Comparison of ENCODE assay signal across 1 cellular context in the genomic region with DNA sequence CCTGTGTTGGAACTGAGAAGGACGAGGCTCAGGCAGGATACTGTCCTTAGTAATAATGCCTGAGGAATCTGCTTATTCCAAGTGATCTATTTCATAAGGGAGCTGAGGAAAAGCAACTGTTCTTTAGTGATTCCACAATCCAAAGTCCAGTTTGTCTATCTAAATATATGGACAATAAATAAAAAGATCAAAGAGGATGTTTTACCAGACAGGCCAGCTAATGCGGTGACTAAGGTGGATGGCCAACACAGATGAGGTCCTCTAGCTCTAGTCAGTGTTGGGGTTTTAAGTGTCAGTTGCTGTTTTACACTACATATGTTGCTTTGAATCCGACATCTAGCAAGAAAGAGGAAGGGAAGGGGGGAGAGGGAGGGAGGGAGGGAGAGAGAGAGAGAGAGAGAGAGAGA.
TF ChIP-seq lines count a peak whose summit lies in the region.

No MANE protein-coding gene starts in this region.

TF ChIP-seq in HepG2, 621 proteins besides CTCF, POLR2A, EP300 and RAD21 (continued from another document and continues in another):
- TF ChIP-seq, protein P1, sequence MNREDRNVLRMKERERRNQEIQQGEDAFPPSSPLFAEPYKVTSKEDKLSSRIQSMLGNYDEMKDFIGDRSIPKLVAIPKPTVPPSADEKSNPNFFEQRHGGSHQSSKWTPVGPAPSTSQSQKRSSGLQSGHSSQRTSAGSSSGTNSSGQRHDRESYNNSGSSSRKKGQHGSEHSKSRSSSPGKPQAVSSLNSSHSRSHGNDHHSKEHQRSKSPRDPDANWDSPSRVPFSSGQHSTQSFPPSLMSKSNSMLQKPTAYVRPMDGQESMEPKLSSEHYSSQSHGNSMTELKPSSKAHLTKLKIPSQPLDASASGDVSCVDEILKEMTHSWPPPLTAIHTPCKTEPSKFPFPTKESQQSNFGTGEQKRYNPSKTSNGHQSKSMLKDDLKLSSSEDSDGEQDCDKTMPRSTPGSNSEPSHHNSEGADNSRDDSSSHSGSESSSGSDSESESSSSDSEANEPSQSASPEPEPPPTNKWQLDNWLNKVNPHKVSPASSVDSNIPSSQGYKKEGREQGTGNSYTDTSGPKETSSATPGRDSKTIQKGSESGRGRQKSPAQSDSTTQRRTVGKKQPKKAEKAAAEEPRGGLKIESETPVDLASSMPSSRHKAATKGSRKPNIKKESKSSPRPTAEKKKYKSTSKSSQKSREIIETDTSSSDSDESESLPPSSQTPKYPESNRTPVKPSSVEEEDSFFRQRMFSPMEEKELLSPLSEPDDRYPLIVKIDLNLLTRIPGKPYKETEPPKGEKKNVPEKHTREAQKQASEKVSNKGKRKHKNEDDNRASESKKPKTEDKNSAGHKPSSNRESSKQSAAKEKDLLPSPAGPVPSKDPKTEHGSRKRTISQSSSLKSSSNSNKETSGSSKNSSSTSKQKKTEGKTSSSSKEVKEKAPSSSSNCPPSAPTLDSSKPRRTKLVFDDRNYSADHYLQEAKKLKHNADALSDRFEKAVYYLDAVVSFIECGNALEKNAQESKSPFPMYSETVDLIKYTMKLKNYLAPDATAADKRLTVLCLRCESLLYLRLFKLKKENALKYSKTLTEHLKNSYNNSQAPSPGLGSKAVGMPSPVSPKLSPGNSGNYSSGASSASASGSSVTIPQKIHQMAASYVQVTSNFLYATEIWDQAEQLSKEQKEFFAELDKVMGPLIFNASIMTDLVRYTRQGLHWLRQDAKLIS (CRISPR knock-in tag; IDR thresholded peaks at IDR 0.05): no peak
- TF ChIP-seq ZNF678 (CRISPR knock-in tag; IDR thresholded peaks at IDR 0.05): no peak
- TF ChIP-seq, protein P2, sequence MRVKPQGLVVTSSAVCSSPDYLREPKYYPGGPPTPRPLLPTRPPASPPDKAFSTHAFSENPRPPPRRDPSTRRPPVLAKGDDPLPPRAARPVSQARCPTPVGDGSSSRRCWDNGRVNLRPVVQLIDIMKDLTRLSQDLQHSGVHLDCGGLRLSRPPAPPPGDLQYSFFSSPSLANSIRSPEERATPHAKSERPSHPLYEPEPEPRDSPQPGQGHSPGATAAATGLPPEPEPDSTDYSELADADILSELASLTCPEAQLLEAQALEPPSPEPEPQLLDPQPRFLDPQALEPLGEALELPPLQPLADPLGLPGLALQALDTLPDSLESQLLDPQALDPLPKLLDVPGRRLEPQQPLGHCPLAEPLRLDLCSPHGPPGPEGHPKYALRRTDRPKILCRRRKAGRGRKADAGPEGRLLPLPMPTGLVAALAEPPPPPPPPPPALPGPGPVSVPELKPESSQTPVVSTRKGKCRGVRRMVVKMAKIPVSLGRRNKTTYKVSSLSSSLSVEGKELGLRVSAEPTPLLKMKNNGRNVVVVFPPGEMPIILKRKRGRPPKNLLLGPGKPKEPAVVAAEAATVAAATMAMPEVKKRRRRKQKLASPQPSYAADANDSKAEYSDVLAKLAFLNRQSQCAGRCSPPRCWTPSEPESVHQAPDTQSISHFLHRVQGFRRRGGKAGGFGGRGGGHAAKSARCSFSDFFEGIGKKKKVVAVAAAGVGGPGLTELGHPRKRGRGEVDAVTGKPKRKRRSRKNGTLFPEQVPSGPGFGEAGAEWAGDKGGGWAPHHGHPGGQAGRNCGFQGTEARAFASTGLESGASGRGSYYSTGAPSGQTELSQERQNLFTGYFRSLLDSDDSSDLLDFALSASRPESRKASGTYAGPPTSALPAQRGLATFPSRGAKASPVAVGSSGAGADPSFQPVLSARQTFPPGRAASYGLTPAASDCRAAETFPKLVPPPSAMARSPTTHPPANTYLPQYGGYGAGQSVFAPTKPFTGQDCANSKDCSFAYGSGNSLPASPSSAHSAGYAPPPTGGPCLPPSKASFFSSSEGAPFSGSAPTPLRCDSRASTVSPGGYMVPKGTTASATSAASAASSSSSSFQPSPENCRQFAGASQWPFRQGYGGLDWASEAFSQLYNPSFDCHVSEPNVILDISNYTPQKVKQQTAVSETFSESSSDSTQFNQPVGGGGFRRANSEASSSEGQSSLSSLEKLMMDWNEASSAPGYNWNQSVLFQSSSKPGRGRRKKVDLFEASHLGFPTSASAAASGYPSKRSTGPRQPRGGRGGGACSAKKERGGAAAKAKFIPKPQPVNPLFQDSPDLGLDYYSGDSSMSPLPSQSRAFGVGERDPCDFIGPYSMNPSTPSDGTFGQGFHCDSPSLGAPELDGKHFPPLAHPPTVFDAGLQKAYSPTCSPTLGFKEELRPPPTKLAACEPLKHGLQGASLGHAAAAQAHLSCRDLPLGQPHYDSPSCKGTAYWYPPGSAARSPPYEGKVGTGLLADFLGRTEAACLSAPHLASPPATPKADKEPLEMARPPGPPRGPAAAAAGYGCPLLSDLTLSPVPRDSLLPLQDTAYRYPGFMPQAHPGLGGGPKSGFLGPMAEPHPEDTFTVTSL (CRISPR knock-in tag; IDR thresholded peaks at IDR 0.05; ENCODE audit: borderline replicate concordance): peak; percentile 56; the same call in 1 of the 2 replicates
- TF ChIP-seq FOSL2 (CRISPR knock-in tag; IDR thresholded peaks at IDR 0.05): peak; percentile 85
- TF ChIP-seq RCOR2 (CRISPR knock-in tag; IDR thresholded peaks at IDR 0.05): 0 out of 2 replicates have a peak, but pooled peaks have one; percentile 28
- TF ChIP-seq, protein P3, sequence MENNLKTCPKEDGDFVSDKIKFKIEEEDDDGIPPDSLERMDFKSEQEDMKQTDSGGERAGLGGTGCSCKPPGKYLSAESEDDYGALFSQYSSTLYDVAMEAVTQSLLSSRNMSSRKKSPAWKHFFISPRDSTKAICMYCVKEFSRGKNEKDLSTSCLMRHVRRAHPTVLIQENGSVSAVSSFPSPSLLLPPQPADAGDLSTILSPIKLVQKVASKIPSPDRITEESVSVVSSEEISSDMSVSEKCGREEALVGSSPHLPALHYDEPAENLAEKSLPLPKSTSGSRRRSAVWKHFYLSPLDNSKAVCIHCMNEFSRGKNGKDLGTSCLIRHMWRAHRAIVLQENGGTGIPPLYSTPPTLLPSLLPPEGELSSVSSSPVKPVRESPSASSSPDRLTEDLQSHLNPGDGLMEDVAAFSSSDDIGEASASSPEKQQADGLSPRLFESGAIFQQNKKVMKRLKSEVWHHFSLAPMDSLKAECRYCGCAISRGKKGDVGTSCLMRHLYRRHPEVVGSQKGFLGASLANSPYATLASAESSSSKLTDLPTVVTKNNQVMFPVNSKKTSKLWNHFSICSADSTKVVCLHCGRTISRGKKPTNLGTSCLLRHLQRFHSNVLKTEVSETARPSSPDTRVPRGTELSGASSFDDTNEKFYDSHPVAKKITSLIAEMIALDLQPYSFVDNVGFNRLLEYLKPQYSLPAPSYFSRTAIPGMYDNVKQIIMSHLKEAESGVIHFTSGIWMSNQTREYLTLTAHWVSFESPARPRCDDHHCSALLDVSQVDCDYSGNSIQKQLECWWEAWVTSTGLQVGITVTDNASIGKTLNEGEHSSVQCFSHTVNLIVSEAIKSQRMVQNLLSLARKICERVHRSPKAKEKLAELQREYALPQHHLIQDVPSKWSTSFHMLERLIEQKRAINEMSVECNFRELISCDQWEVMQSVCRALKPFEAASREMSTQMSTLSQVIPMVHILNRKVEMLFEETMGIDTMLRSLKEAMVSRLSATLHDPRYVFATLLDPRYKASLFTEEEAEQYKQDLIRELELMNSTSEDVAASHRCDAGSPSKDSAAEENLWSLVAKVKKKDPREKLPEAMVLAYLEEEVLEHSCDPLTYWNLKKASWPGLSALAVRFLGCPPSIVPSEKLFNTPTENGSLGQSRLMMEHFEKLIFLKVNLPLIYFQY (CRISPR knock-in tag; IDR thresholded peaks at IDR 0.05; ENCODE audit: borderline replicate concordance): no peak
- no peak for TF ChIP-seq MTA1 (CRISPR knock-in tag; IDR thresholded peaks at IDR 0.05; ENCODE audit: borderline replicate concordance)
- TF ChIP-seq ZSCAN21 (CRISPR knock-in tag; IDR thresholded peaks at IDR 0.05; ENCODE audit: borderline replicate concordance): no peak
- TF ChIP-seq ZNF549 (CRISPR knock-in tag; IDR thresholded peaks at IDR 0.05): no peak
- TF ChIP-seq ZNF430 (CRISPR knock-in tag; IDR thresholded peaks at IDR 0.05): no peak
- TF ChIP-seq SP1 (IDR thresholded peaks at IDR 0.05): no peak
- no peak for TF ChIP-seq SP1 (CRISPR knock-in tag; IDR thresholded peaks at IDR 0.05)
- TF ChIP-seq ARID3A (IDR thresholded peaks at IDR 0.05; ENCODE audit: low read depth, low read length): peak; percentile 93
- no peak for TF ChIP-seq ZBTB42 (CRISPR knock-in tag; IDR thresholded peaks at IDR 0.05)
- peak; percentile 40; the same call in 1 of the 2 replicates for TF ChIP-seq MEF2D (CRISPR knock-in tag; IDR thresholded peaks at IDR 0.05)
- TF ChIP-seq HDAC2 (CRISPR knock-in tag; IDR thresholded peaks at IDR 0.05): peak; percentile 33; the same call in 1 of the 2 replicates
- no peak for TF ChIP-seq ZBTB38 (CRISPR knock-in tag; IDR thresholded peaks at IDR 0.05)
- no peak for TF ChIP-seq ZNF776 (CRISPR knock-in tag; IDR thresholded peaks at IDR 0.05)
- no peak for TF ChIP-seq ZNF788 (CRISPR knock-in tag; IDR thresholded peaks at IDR 0.05; ENCODE audit: borderline replicate concordance)
- no peak for TF ChIP-seq SRSF4 (IDR thresholded peaks at IDR 0.05; ENCODE audit: low read depth, low read length, poor library complexity, severe bottlenecking)
- TF ChIP-seq ZBTB1 (CRISPR knock-in tag; IDR thresholded peaks at IDR 0.05; ENCODE audit: borderline replicate concordance): no peak
- peak; percentile 28; the same call in 1 of the 2 replicates for TF ChIP-seq ZGPAT (CRISPR knock-in tag; IDR thresholded peaks at IDR 0.05)
- TF ChIP-seq KAT7 (CRISPR knock-in tag; IDR thresholded peaks at IDR 0.05; ENCODE audit: borderline replicate concordance): no peak
- TF ChIP-seq CSRNP1 (CRISPR knock-in tag; IDR thresholded peaks at IDR 0.05): no peak
- no peak for TF ChIP-seq IRF9 (CRISPR knock-in tag; IDR thresholded peaks at IDR 0.05; ENCODE audit: borderline replicate concordance)
- TF ChIP-seq TBX2 (CRISPR knock-in tag; IDR thresholded peaks at IDR 0.05; ENCODE audit: borderline replicate concordance): peak; percentile 28; the same call in 1 of the 2 replicates
- TF ChIP-seq TCF7L2 (IDR thresholded peaks at IDR 0.05; ENCODE audit: low read depth, low read length): 0 out of 2 replicates have a peak, but pooled peaks have one; percentile 35
- TF ChIP-seq ZNF34 (CRISPR knock-in tag; IDR thresholded peaks at IDR 0.05; ENCODE audit: borderline replicate concordance): no peak
- TF ChIP-seq HNRNPUL1 (IDR thresholded peaks at IDR 0.05; ENCODE audit: low read depth, low read length): no peak
- TF ChIP-seq, protein P4, sequence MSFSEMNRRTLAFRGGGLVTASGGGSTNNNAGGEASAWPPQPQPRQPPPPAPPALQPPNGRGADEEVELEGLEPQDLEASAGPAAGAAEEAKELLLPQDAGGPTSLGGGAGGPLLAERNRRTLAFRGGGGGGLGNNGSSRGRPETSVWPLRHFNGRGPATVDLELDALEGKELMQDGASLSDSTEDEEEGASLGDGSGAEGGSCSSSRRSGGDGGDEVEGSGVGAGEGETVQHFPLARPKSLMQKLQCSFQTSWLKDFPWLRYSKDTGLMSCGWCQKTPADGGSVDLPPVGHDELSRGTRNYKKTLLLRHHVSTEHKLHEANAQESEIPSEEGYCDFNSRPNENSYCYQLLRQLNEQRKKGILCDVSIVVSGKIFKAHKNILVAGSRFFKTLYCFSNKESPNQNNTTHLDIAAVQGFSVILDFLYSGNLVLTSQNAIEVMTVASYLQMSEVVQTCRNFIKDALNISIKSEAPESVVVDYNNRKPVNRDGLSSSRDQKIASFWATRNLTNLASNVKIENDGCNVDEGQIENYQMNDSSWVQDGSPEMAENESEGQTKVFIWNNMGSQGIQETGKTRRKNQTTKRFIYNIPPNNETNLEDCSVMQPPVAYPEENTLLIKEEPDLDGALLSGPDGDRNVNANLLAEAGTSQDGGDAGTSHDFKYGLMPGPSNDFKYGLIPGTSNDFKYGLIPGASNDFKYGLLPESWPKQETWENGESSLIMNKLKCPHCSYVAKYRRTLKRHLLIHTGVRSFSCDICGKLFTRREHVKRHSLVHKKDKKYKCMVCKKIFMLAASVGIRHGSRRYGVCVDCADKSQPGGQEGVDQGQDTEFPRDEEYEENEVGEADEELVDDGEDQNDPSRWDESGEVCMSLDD (CRISPR knock-in tag; IDR thresholded peaks at IDR 0.05; ENCODE audit: borderline replicate concordance): no peak
